In genomic region chr17:8095361-8095760, GRCh38 we compare ENCODE assay signal across 42 cellular contexts. TPM values are rescaled to one million over a fixed set of nuclear protein-coding genes. Genes with fewer than 3 reads are reported as not detected.
"Had no signal": no experiment of that assay in that cellular context is flagged by ENCODE, and none has a peak within 500 bp of the region (broad histone marks: within the 10 kb centered on the region; RNA-seq: fewer than 3 reads in every experiment).

No MANE protein-coding gene starts in this region.

- DNase-seq: activated CD4-positive, alpha-beta T cell treated with anti-CD3 and anti-CD28 coated beads for 48 hours; activated CD4-positive, alpha-beta T cell treated with anti-CD3 and anti-CD28 coated beads, Interleukin-2, amount 50 U/mL, for 48 hours; activated CD8-positive, alpha-beta memory T cell treated with anti-CD3 and anti-CD28 coated beads for 24 hours; activated effector memory CD4-positive, alpha-beta T cell treated with anti-CD3 and anti-CD28 coated beads, Interleukin-2, amount 50 U/mL, for 16 hours; activated naive CD4-positive, alpha-beta T cell treated with anti-CD3 and anti-CD28 coated beads for 36 hours; activated naive CD8-positive, alpha-beta T cell treated with anti-CD3 and anti-CD28 coated beads for 36 hours; adrenal gland; aorta; body of pancreas; cerebellar nuclear complex; dorsolateral prefrontal cortex; effector memory CD4-positive, alpha-beta T cell; erythroblast; foreskin keratinocyte; heart left ventricle; hypothalamus; immature natural killer cell; kidney; naive B cell; nephron progenitor cell; ovary; retina; stimulated activated CD4-positive, alpha-beta T cell treated with anti-CD3 and anti-CD28 coated beads, Interleukin-1b, Interleukin-23, amount 100 ng/mL, for 48 hours; stimulated activated CD4-positive, alpha-beta T cell treated with anti-CD3 and anti-CD28 coated beads, Interleukin-4, amount 100 ng/mL, for 4 hours; stimulated activated CD8-positive, alpha-beta memory T cell treated with anti-CD3 and anti-CD28 coated beads, Interleukin-4, amount 100 ng/mL, for 48 hours; stimulated activated naive CD8-positive, alpha-beta T cell treated with anti-CD3 and anti-CD28 coated beads, Interleukin-15, amount 100 ng/mL, for 72 hours; substantia nigra; T-helper 1 cell; T-helper 9 cell; uterus; WERI-Rb-1 had no signal

- H3K9me3 ChIP-seq: adrenal gland, body of pancreas, heart left ventricle, neutrophil, ovary, uterus had no signal

- H3K4me1 ChIP-seq: adrenal gland, body of pancreas, foreskin keratinocyte, heart left ventricle, uterus had no signal

- H3K27ac ChIP-seq: adrenal gland, body of pancreas, cardiac muscle cell, coronary artery, dorsolateral prefrontal cortex, foreskin keratinocyte, heart left ventricle, neutrophil, ovary, uterus, WERI-Rb-1 had no signal

- H3K9me3 Mint-ChIP-seq: activated naive CD4-positive, alpha-beta T cell treated with anti-CD3 and anti-CD28 coated beads for 36 hours; activated naive CD8-positive, alpha-beta T cell treated with anti-CD3 and anti-CD28 coated beads for 36 hours; immature natural killer cell; mesothelial cell of epicardium; naive B cell; nephron progenitor cell; stimulated activated memory B cell treated with anti-CD40 and anti-IgM and Interleukin-4, amounts not matched to agents 10 μg/mL and 1 μg/mL and 100 μg/mL, for 72 hours; stimulated activated naive CD8-positive, alpha-beta T cell treated with anti-CD3 and anti-CD28 coated beads, Interleukin-15, amount 100 ng/mL, for 72 hours; type B pancreatic cell had no signal

- H3K27me3 ChIP-seq: body of pancreas, ovary, uterus had no signal

- FAIRE-seq: kidney, TTC549 had no signal

- H3K4me3 Mint-ChIP-seq: activated naive CD4-positive, alpha-beta T cell treated with anti-CD3 and anti-CD28 coated beads for 36 hours; activated naive CD8-positive, alpha-beta T cell treated with anti-CD3 and anti-CD28 coated beads for 36 hours; immature natural killer cell; mesothelial cell of epicardium; naive B cell; nephron progenitor cell; stimulated activated memory B cell treated with anti-CD40 and anti-IgM and Interleukin-4, amounts not matched to agents 10 μg/mL and 1 μg/mL and 100 μg/mL, for 72 hours; stimulated activated naive CD8-positive, alpha-beta T cell treated with anti-CD3 and anti-CD28 coated beads, Interleukin-15, amount 100 ng/mL, for 72 hours; type B pancreatic cell had no signal

- H3K4me1 Mint-ChIP-seq: mesothelial cell of epicardium had no signal

- H3K4me3 ChIP-seq: adrenal gland, body of pancreas, cardiac muscle cell, coronary artery, dorsolateral prefrontal cortex, heart left ventricle, ovary, smooth muscle cell, uterus had no signal

- H3K4me2 ChIP-seq: smooth muscle cell had no signal

- H3K36me3 ChIP-seq: adrenal gland, cardiac muscle cell, heart left ventricle, neutrophil, ovary, uterus, WERI-Rb-1 had no signal

- H3K36me3 Mint-ChIP-seq: activated naive CD8-positive, alpha-beta T cell treated with anti-CD3 and anti-CD28 coated beads for 36 hours; immature natural killer cell; mesothelial cell of epicardium; naive B cell; stimulated activated memory B cell treated with anti-CD40 and anti-IgM and Interleukin-4, amounts not matched to agents 10 μg/mL and 1 μg/mL and 100 μg/mL, for 72 hours; type B pancreatic cell had no signal

- H3K27ac Mint-ChIP-seq: activated naive CD4-positive, alpha-beta T cell treated with anti-CD3 and anti-CD28 coated beads for 36 hours; activated naive CD8-positive, alpha-beta T cell treated with anti-CD3 and anti-CD28 coated beads for 36 hours; mesothelial cell of epicardium; nephron progenitor cell; progenitor cell of endocrine pancreas; stimulated activated memory B cell treated with anti-CD40 and anti-IgM and Interleukin-4, amounts not matched to agents 10 μg/mL and 1 μg/mL and 100 μg/mL, for 72 hours; stimulated activated naive CD8-positive, alpha-beta T cell treated with anti-CD3 and anti-CD28 coated beads, Interleukin-15, amount 100 ng/mL, for 72 hours; type B pancreatic cell had no signal

- H3K27me3 Mint-ChIP-seq: stimulated activated memory B cell treated with anti-CD40 and anti-IgM and Interleukin-4, amounts not matched to agents 10 μg/mL and 1 μg/mL and 100 μg/mL, for 72 hours had no signal

RNA-seq across cellular contexts. Expression of gene ALOX12B, which starts 7.8 kb away (rescaled TPM):
- total RNA-seq: adrenal gland, aorta, body of pancreas, fibroblast of lung, heart left ventricle, kidney, mesothelial cell of epicardium, uterus had no signal
- polyA plus RNA-seq: adrenal gland, fibroblast of lung, heart left ventricle, ovary had no signal

RNA-seq across cellular contexts. Expression of gene ALOXE3, which starts 23.0 kb away (rescaled TPM):
- total RNA-seq: activated naive CD4-positive, alpha-beta T cell treated with anti-CD3 and anti-CD28 coated beads for 36 hours; adrenal gland; aorta; body of pancreas; cardiac muscle cell; fibroblast of lung; heart left ventricle; kidney; ovary; progenitor cell of endocrine pancreas had no signal
- polyA plus RNA-seq: adrenal gland, aorta, immature natural killer cell had no signal

RNA-seq across cellular contexts. Expression of gene HES7, which starts 28.5 kb away (rescaled TPM):
- total RNA-seq: body of pancreas, lower leg skin, progenitor cell of endocrine pancreas, smooth muscle cell had no signal
- polyA plus RNA-seq: fibroblast of lung, immature natural killer cell, smooth muscle cell had no signal

RNA-seq across cellular contexts. Expression of gene ALOX15B, which starts 56.5 kb away (rescaled TPM):
- total RNA-seq: activated naive CD4-positive, alpha-beta T cell treated with anti-CD3 and anti-CD28 coated beads for 36 hours; fibroblast of lung; mesothelial cell of epicardium; progenitor cell of endocrine pancreas had no signal
- polyA plus RNA-seq: fibroblast of lung, immature natural killer cell had no signal
